ENCODE assay signal across 1 cellular context in genomic region chr14:31188744-31189143, GRCh38.
TF ChIP-seq lines count a peak whose summit lies in the region.

No MANE protein-coding gene starts in this region.

TF ChIP-seq in H1, 55 proteins besides CTCF, POLR2A, EP300 and RAD21:
- TF ChIP-seq MAX (IDR thresholded peaks at IDR 0.05) (no peak), YY1 (IDR thresholded peaks at IDR 0.05; ENCODE audit: low read depth, low read length) (no peak), CTBP2 (IDR thresholded peaks at IDR 0.05; ENCODE audit: borderline replicate concordance, insufficient read depth, insufficient read length, low read length) (no peak), RBBP5 (IDR thresholded peaks at IDR 0.05; ENCODE audit: borderline replicate concordance, low read depth, low read length) (no peak), SIN3A (conservative IDR thresholded peaks at IDR 0.05 in 1 of 2, IDR thresholded peaks at IDR 0.05 in 1 of 2; ENCODE audit: low read depth in 1 of 2, low read length in 2 of 2) (no peak), SP4 (IDR thresholded peaks at IDR 0.05; ENCODE audit: low read length) (no peak), JUND (IDR thresholded peaks at IDR 0.05; ENCODE audit: low read length) (no peak), BCL11A (IDR thresholded peaks at IDR 0.05; ENCODE audit: low read depth in 2 of 2, low read length in 2 of 2) (no peak), ATF3 (IDR thresholded peaks at IDR 0.05; ENCODE audit: insufficient read depth, low read depth, low read length) (no peak), ASH2L (IDR thresholded peaks at IDR 0.05; ENCODE audit: low read length) (no peak), TCF12 (IDR thresholded peaks at IDR 0.05; ENCODE audit: low read depth, low read length) (no peak), RNF2 (IDR thresholded peaks at IDR 0.05; ENCODE audit: borderline replicate concordance, low read depth, low read length, missing control alignments, poor library complexity, severe bottlenecking) (no peak), CBX5 (IDR thresholded peaks at IDR 0.05; ENCODE audit: low read depth, low read length) (no peak), CHD7 (IDR thresholded peaks at IDR 0.05; ENCODE audit: insufficient replicate concordance, low read length) (no peak), BRCA1 (IDR thresholded peaks at IDR 0.05; ENCODE audit: low read depth, low read length) (no peak), KDM5A (IDR thresholded peaks at IDR 0.05; ENCODE audit: low read length) (no peak), RXRA (IDR thresholded peaks at IDR 0.05; ENCODE audit: insufficient read depth, low read depth, low read length) (no peak), JUN (IDR thresholded peaks at IDR 0.05; ENCODE audit: low read depth, low read length) (no peak), NRF1 (IDR thresholded peaks at IDR 0.05; ENCODE audit: low read depth, low read length) (no peak)
